In the genomic region with DNA sequence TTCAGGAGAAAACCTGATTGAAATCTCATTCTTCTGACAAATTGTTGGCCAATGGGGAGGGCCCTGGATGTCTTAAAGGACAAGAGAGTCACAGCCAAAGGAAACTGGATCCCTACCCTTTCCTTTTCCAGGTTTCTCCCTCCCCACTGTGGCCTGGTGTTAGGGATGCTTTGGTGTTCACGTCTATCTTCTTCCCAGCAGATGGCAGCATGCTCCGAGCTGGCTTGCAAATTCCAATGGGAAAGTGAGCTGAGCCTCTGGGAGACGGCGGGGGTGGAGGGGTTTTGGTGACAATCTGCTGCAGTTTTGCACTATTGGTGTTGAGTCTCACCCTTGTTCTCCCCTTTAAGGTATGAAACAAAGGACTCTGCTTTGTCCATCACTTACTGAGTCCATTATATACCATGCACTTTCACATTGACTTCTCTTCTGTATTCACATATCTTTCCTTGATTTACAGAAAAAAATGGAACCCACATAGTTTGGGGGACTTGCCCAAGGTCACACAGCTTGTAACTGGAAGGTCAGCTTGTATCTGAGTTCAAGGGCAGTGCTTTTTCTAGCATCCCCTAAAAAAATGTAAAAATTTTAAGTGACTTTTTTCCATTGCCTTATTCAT, we compare ENCODE assay signal across 8 cellular contexts. TPM values are rescaled to one million over a fixed set of nuclear protein-coding genes. Genes with fewer than 3 reads are reported as not detected.
DNase-seq lines count a peak whose midpoint lies in the region; ATAC-seq and TF ChIP-seq lines count a peak whose summit lies in the region.

No MANE protein-coding gene starts in this region.

- H3K9me3 ChIP-seq in trophoblast cell (ENCODE audit: insufficient read depth, low read depth, low read length): no peaks in the 10 kb centered on the region

- no peak overlapping the region for H2BK12ac ChIP-seq in trophoblast cell (ENCODE audit: low read length)

- H2AK5ac ChIP-seq in trophoblast cell (ENCODE audit: low read length): no peak overlapping the region

- H3K14ac ChIP-seq in trophoblast cell (ENCODE audit: low read length): no peak overlapping the region

- H2AFZ ChIP-seq in trophoblast cell (ENCODE audit: insufficient read depth, low read length, poor library complexity): no peak overlapping the region

- peak; percentile 34 for TF ChIP-seq CTCF in CD14-positive monocyte (IDR thresholded peaks at IDR 0.05)
- TF ChIP-seq CTCF in LNCAP (IDR thresholded peaks at IDR 0.05): peak; percentile 76

- H3K79me1 ChIP-seq in trophoblast cell (ENCODE audit: low read length): no peaks in the 10 kb centered on the region

- no peak overlapping the region for H3K9ac ChIP-seq in trophoblast cell (ENCODE audit: low read length)

- DNase-seq in CD14-positive monocyte (ENCODE audit: low spot score) (no peak), SHP77 treated with DMSO at 0.1 percent for 48 hours (lab: John Stamatoyannopoulos, UW) (peak; percentile 5), fibroblast of the conjunctiva (ENCODE audit: low read depth) (peak; percentile 17), trophoblast cell (peak; percentile 32 to 73)

- H4K12ac ChIP-seq in trophoblast cell (ENCODE audit: low read depth, low read length): no peak overlapping the region

- H2BK120ac ChIP-seq in trophoblast cell (ENCODE audit: insufficient read depth, low read length, poor library complexity): no peak overlapping the region

- H3K27ac Mint-ChIP-seq in CD14-positive monocyte: no peak overlapping the region

- no peak overlapping the region for H3K4me3 Mint-ChIP-seq in CD14-positive monocyte

- H3K27ac ChIP-seq in trophoblast cell (ENCODE audit: low read depth, low read length): no peak overlapping the region

- WGBS in trophoblast cell (ENCODE audit: extremely low coverage, insufficient coverage, insufficient read length): no CpG with 5 or more reads among the region's 4 CpGs

- H3K36me3 ChIP-seq in trophoblast cell (ENCODE audit: control insufficient read depth in 1 of 2, insufficient read depth in 2 of 2, low read length in 2 of 2): no peaks in the 10 kb centered on the region

- H3K4me1 ChIP-seq in trophoblast cell (ENCODE audit: control insufficient read depth in 1 of 2, insufficient read depth in 2 of 2, low read length in 2 of 2): peaks cover 3 to 6% of the 10 kb centered on the region in 2 experiments

- peaks cover 4 to 17% (median 9%) of the 10 kb centered on the region in 7 donors for H3K9me3 Mint-ChIP-seq in CD14-positive monocyte

- no peaks in the 10 kb centered on the region for H3K79me2 ChIP-seq in trophoblast cell (ENCODE audit: control insufficient read depth, insufficient read depth, low read length, poor library complexity)

- no peak overlapping the region for H3K18ac ChIP-seq in trophoblast cell (ENCODE audit: low read length)

- H3K4me3 ChIP-seq in trophoblast cell (ENCODE audit: low read depth, low read length): no peak overlapping the region

- no peak overlapping the region for H3K23ac ChIP-seq in trophoblast cell (ENCODE audit: low read length)

- H3K4me1 Mint-ChIP-seq in CD14-positive monocyte: peaks cover 28% of the 10 kb centered on the region

- no peak overlapping the region for H2BK5ac ChIP-seq in trophoblast cell (ENCODE audit: low read depth, low read length, poor library complexity)

- H3K4ac ChIP-seq in trophoblast cell (ENCODE audit: low read depth, low read length): no peak overlapping the region

- no peaks in the 10 kb centered on the region for H3K27me3 ChIP-seq in trophoblast cell (ENCODE audit: insufficient read depth, low read length)

- no peak overlapping the region for H4K91ac ChIP-seq in trophoblast cell (ENCODE audit: low read depth, low read length)

- peaks cover 3 to 4% of the 10 kb centered on the region in 2 donors for H3K36me3 Mint-ChIP-seq in CD14-positive monocyte

- peaks cover 12 to 22% (median 12%) of the 10 kb centered on the region in 3 donors for H3K27me3 Mint-ChIP-seq in CD14-positive monocyte (ENCODE audit: low read depth in 3 of 3)

- H4K8ac ChIP-seq in trophoblast cell (ENCODE audit: low read depth, low read length): no peak overlapping the region

- intact Hi-C loops in CD14-positive monocyte (cut with micrococcal nuclease): loop anchor here in 1 of 2 donors (5.0 kb wide), 1 partner anchor 42 kb away; no protein-coding TSS in a partner anchor

- no peak for ATAC-seq in HG02884 (IDR thresholded peaks at IDR 0.05; ENCODE audit: unreplicated experiment)
- ATAC-seq in GM18861 (IDR thresholded peaks at IDR 0.05; ENCODE audit: unreplicated experiment): no peak
- ATAC-seq in GM18909 (IDR thresholded peaks at IDR 0.05; ENCODE audit: poor library complexity, unreplicated experiment): no peak

- H3K4me2 ChIP-seq in trophoblast cell (ENCODE audit: low read length): no peak overlapping the region

RNA-seq across cellular contexts. Expression of a gene that starts 39.3 kb away (rescaled TPM):
- not detected for polyA plus RNA-seq in CD14-positive monocyte
- 0.01 TPM in 1 of 2 replicates, not detected in the other for polyA plus RNA-seq in trophoblast cell (2013)

RNA-seq across cellular contexts. Expression of a gene that starts 50.8 kb away (rescaled TPM):
- polyA plus RNA-seq in CD14-positive monocyte: not detected
- 0.10 and 0.11 TPM in 2 replicates for polyA plus RNA-seq in trophoblast cell (2013)
